20 cellular contexts compared by ENCODE assay signal in the genomic region with DNA sequence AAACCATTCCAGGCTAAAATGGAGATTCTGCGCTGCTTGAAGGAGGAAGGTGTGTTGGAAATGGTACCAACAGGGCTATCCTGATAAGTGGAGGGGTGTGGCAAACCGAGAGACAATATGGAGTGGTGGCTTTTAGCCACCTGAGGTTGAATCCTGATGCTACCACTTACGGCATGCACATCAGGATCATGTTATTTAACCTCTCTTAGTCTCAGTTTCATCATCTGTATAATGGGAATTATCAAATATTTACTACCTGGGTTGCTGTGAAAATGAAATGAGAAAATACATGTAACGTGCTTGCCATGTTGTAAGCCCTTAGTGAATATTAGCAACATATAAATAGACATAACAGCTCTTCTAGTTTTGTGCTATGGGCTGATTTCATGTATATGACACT.
DNase-seq lines count a peak whose midpoint lies in the region; ATAC-seq, FAIRE-seq and TF ChIP-seq lines count a peak whose summit lies in the region.
"Had no signal": no experiment of that assay in that cellular context is flagged by ENCODE, and none has a peak within 500 bp of the region (broad histone marks: within the 10 kb centered on the region; RNA-seq: fewer than 3 reads in every experiment).

No MANE protein-coding gene starts in this region.

- no peak for ATAC-seq in HepG2
- ATAC-seq in right lobe of liver = no peak
- no peak for ATAC-seq in K562
- ATAC-seq in HG02571 (IDR thresholded peaks at IDR 0.05; ENCODE audit: unreplicated experiment) = no peak

- no peak overlapping the region for H3K27ac ChIP-seq in HepG2 (ENCODE audit: extremely low read length, insufficient read depth, low read length)
- H3K27ac ChIP-seq in right lobe of liver = no peak overlapping the region
- no peak overlapping the region for H3K27ac ChIP-seq in K562 (ENCODE audit: extremely low read depth, low read depth, low read length)
- peak overlapping the region; percentile 78 for H3K27ac ChIP-seq in smooth muscle cell (ENCODE audit: low read depth)
- H3K27ac ChIP-seq: BLaER1, HL-60 had no signal

- no peaks in the 10 kb centered on the region for H3F3A ChIP-seq in smooth muscle cell (ENCODE audit: low read depth)

- H3K9me3 ChIP-seq in HepG2 (ENCODE audit: low read length) = no peaks in the 10 kb centered on the region
- no peaks in the 10 kb centered on the region for H3K9me3 ChIP-seq in right lobe of liver
- H3K9me3 ChIP-seq in K562 (replicated peaks; ENCODE audit: control insufficient read depth, insufficient read depth, low read depth, low read length) = no peaks in the 10 kb centered on the region
- no peaks in the 10 kb centered on the region for H3K9me3 ChIP-seq in smooth muscle cell (replicated peaks; ENCODE audit: low read depth)
- H3K9me3 ChIP-seq: BLaER1 had no signal

- 0 out of 2 replicates have a peak, but pooled peaks cover 7% of the 10 kb centered on the region for H4K20me1 ChIP-seq in HepG2 (ENCODE audit: insufficient read depth, low read length)
- no peaks in the 10 kb centered on the region for H4K20me1 ChIP-seq in K562 (replicated peaks; ENCODE audit: control insufficient read depth, insufficient read depth, low read length)
- H4K20me1 ChIP-seq in smooth muscle cell (ENCODE audit: low read depth) = no peaks in the 10 kb centered on the region
- H4K20me1 ChIP-seq: BLaER1 had no signal

- TF ChIP-seq RAD21 in HepG2 (CRISPR knock-in tag; IDR thresholded peaks at IDR 0.05) (no peak), K562 (CRISPR knock-in tag; conservative IDR thresholded peaks at IDR 0.05 in 1 of 2, IDR thresholded peaks at IDR 0.05 in 1 of 2) (no peak)

- H2AFZ ChIP-seq in HepG2 (ENCODE audit: low read length) (no peak overlapping the region), K562 (ENCODE audit: low read depth, low read length) (no peak overlapping the region), smooth muscle cell (ENCODE audit: low read depth) (no peak overlapping the region)

- H3K79me2 ChIP-seq in HepG2 (ENCODE audit: insufficient read depth, low read length) = peaks cover 5% of the 10 kb centered on the region
- H3K79me2 ChIP-seq in K562 (ENCODE audit: control insufficient read depth, insufficient read depth, low read length) = no peaks in the 10 kb centered on the region
- H3K79me2 ChIP-seq in smooth muscle cell (ENCODE audit: low read depth) = no peaks in the 10 kb centered on the region

- POLR2A ChIA-PET in HepG2 (lab: Yijun Ruan, JAX) (no interaction called here), K562 (lab: Yijun Ruan, JAX) (interaction anchor here (0.5 to 1.9 kb wide), 3 partner anchors 8 to 497 kb away, joined by 3 to 7 read pairs (median 3); no protein-coding TSS in a partner anchor)

- in situ Hi-C loops in HepG2 (cut with HindIII; ENCODE audit: extremely low pct_ligation_motif_present, low pct_unique_long_range_greater_than_20kb) (no loop called here), K562 (cut with MboI) (no loop called here)

- TF ChIP-seq POLR2A in HepG2 (IDR thresholded peaks at IDR 0.05; ENCODE audit: insufficient read depth in 1 of 2, low read depth in 2 of 2, low read length in 2 of 2) (no peak), right lobe of liver (IDR thresholded peaks at IDR 0.05) (no peak), K562 (conservative IDR thresholded peaks at IDR 0.05) (no peak)

- DNase-seq in NCI-H2227 (lab: John Stamatoyannopoulos, UW; ENCODE audit: unreplicated experiment) (peak; percentile 14), NCI-H2227 treated with DMSO at 0.1 percent for 48 hours (lab: John Stamatoyannopoulos, UW) (no peak), HepG2 (ENCODE audit: low spot score) (no peak), right lobe of liver (no peak), K562 (ENCODE audit: extremely low read depth in 1 of 4, low spot score in 3 of 4) (no peak), smooth muscle cell (lab: John Stamatoyannopoulos, UW; ENCODE audit: unreplicated experiment) (no peak), GM19239 (ENCODE audit: insufficient read length, low spot score) (no peak)
- DNase-seq: 8988T; CD4-positive, alpha-beta memory T cell; DMS153; DMS79; GDM1; GOT3; H7; IMR-90 had no signal

- FAIRE-seq in HepG2 (lab: Jason Lieb, UNC) = no peak
- FAIRE-seq in K562 (lab: Jason Lieb, UNC) = no peak
- FAIRE-seq in GM19239 (lab: Jason Lieb, UNC) = no peak
- FAIRE-seq: GM12892, GM18507 had no signal

- no peak overlapping the region for H3K4me2 ChIP-seq in HepG2 (ENCODE audit: low read depth, low read length)
- no peak overlapping the region for H3K4me2 ChIP-seq in K562 (ENCODE audit: insufficient read depth, low read length)
- no peak overlapping the region for H3K4me2 ChIP-seq in smooth muscle cell
- H3K4me2 ChIP-seq: BLaER1 had no signal

- no peak for TF ChIP-seq CTCF in HepG2 (CRISPR knock-in tag; IDR thresholded peaks at IDR 0.05)
- no peak for TF ChIP-seq CTCF in right lobe of liver (IDR thresholded peaks at IDR 0.05)
- TF ChIP-seq CTCF in K562 (IDR thresholded peaks at IDR 0.05 in 2 of 3, conservative IDR thresholded peaks at IDR 0.05 in 1 of 3; ENCODE audit: insufficient read depth in 2 of 3, low read depth in 1 of 3, low read length in 3 of 3) = no peak
- no peak for TF ChIP-seq CTCF in smooth muscle cell (IDR thresholded peaks at IDR 0.05; ENCODE audit: borderline replicate concordance, insufficient read depth, poor library complexity, severe bottlenecking)

- H3K4me3 ChIP-seq in HepG2 (replicated peaks in 1 of 3; ENCODE audit: insufficient read depth in 1 of 3, low read depth in 2 of 3, low read length in 3 of 3) (no peak overlapping the region), right lobe of liver (no peak overlapping the region), K562 (no peak overlapping the region), smooth muscle cell (no peak overlapping the region)
- H3K4me3 ChIP-seq: BLaER1 had no signal

- 96% methylated on average over 4 of the region's 4 CpGs for WGBS in HepG2 (ENCODE audit: low lambda C conversion rate)
- WGBS in right lobe of liver (ENCODE audit: insufficient coverage, low coverage, low lambda C conversion rate, missing lambda C conversion rate) = 79% methylated on average over 4 of the region's 4 CpGs
- 27% methylated on average over 4 of the region's 4 CpGs for WGBS in K562 (ENCODE audit: insufficient coverage, low coverage, missing lambda C conversion rate)
- 96% methylated on average over 4 of the region's 4 CpGs for WGBS in smooth muscle cell (ENCODE audit: low lambda C conversion rate)

- intact Hi-C loops in HepG2 (cut with micrococcal nuclease; ENCODE audit: unreplicated experiment) (no loop called here), right lobe of liver (cut with DNase I) (no loop called here), K562 (cut with micrococcal nuclease) (no loop called here)

- BruUV-seq in HepG2 (replicated peaks; lab: Mats Ljungman, UMichigan) (no TSS peak), K562 (replicated peaks; lab: Mats Ljungman, UMichigan) (no TSS peak)

- H3K36me3 ChIP-seq in HepG2 (replicated peaks in 1 of 2; ENCODE audit: control insufficient read depth in 1 of 2, insufficient read depth in 2 of 2, low read length in 2 of 2) = peaks cover 6 to 17% of the 10 kb centered on the region in 2 experiments; a peak in 4 of 5 replicates
- no peaks in the 10 kb centered on the region for H3K36me3 ChIP-seq in right lobe of liver
- no peaks in the 10 kb centered on the region for H3K36me3 ChIP-seq in K562 (ENCODE audit: control insufficient read depth, insufficient read depth, low read length)
- H3K36me3 ChIP-seq in smooth muscle cell (ENCODE audit: low read depth) = no peaks in the 10 kb centered on the region
- H3K36me3 ChIP-seq: BLaER1 had no signal

- H3K4me1 ChIP-seq in HepG2 (ENCODE audit: insufficient read depth, low read length) (peaks cover 15% of the 10 kb centered on the region), right lobe of liver (no peaks in the 10 kb centered on the region), K562 (replicated peaks in 1 of 2; ENCODE audit: control insufficient read depth in 2 of 2, insufficient read depth in 2 of 2, low read length in 2 of 2) (peaks cover 18 to 62% of the 10 kb centered on the region in 2 experiments; a peak in 4 of 5 replicates), smooth muscle cell (ENCODE audit: low read depth) (no peaks in the 10 kb centered on the region)
- H3K4me1 ChIP-seq: BLaER1 had no signal

- H3K27me3 ChIP-seq in HepG2 (ENCODE audit: control insufficient read depth in 1 of 2, insufficient read depth in 2 of 2, low read length in 2 of 2) = no peaks in the 10 kb centered on the region
- H3K27me3 ChIP-seq in right lobe of liver = no peaks in the 10 kb centered on the region
- H3K27me3 ChIP-seq in K562 (ENCODE audit: control insufficient read depth in 2 of 2, insufficient read depth in 2 of 2, low read length in 2 of 2) = no peaks in the 10 kb centered on the region
- no peaks in the 10 kb centered on the region for H3K27me3 ChIP-seq in smooth muscle cell (ENCODE audit: low read depth)
- H3K27me3 ChIP-seq: BLaER1 had no signal

- H3K9me1 ChIP-seq in K562 (ENCODE audit: control insufficient read depth, insufficient read depth, low read length) = no peaks in the 10 kb centered on the region

- CTCF ChIA-PET in HepG2 (lab: Yijun Ruan, JAX; ENCODE audit: low intra/inter-chr PET ratio, low total read pairs) = no interaction called here
- CTCF ChIA-PET in K562 (lab: Yijun Ruan, JAX; ENCODE audit: low intra/inter-chr PET ratio) = no interaction called here

- H3K9ac ChIP-seq in HepG2 (ENCODE audit: insufficient read depth, low read depth, low read length) = no peak overlapping the region
- no peak overlapping the region for H3K9ac ChIP-seq in K562 (ENCODE audit: insufficient read depth in 1 of 2, low read depth in 2 of 2, low read length in 2 of 2)
- H3K9ac ChIP-seq in smooth muscle cell (ENCODE audit: low read depth) = no peak overlapping the region
- H3K9ac ChIP-seq: BLaER1 had no signal

- no peak for TF ChIP-seq EP300 in HepG2 (IDR thresholded peaks at IDR 0.05; ENCODE audit: low read depth in 2 of 2, low read length in 2 of 2)
- no peak for TF ChIP-seq EP300 in HepG2 (CRISPR knock-in tag; IDR thresholded peaks at IDR 0.05; ENCODE audit: borderline replicate concordance)
- no peak for TF ChIP-seq EP300 in K562 (IDR thresholded peaks at IDR 0.05; ENCODE audit: low read length)

TF ChIP-seq in HepG2, 621 proteins besides CTCF, POLR2A, EP300 and RAD21 (continues in another document):
- TF ChIP-seq KLF11 (CRISPR knock-in tag; IDR thresholded peaks at IDR 0.05) = no peak

TF ChIP-seq in K562, 482 proteins besides CTCF, POLR2A, EP300 and RAD21 (continues in another document):
- TF ChIP-seq KDM1A (IDR thresholded peaks at IDR 0.05) (peak in 1 of 2 experiments; percentile 20; a peak in 1 of 4 replicates), ADNP (tag; IDR thresholded peaks at IDR 0.05) (peak; percentile 63; the same call in 1 of the 2 replicates), ZBTB9 (CRISPR knock-in tag; IDR thresholded peaks at IDR 0.05) (no peak)
